In genomic region chr6:31474871-31475286, GRCh38 we compare ENCODE assay signal across 12 cellular contexts. TPM values are rescaled to one million over a fixed set of nuclear protein-coding genes. Genes with fewer than 3 reads are reported as not detected.
DNase-seq lines count a peak whose midpoint lies in the region; ATAC-seq and TF ChIP-seq lines count a peak whose summit lies in the region.
"Had no signal": no experiment of that assay in that cellular context is flagged by ENCODE, and none has a peak within 500 bp of the region (broad histone marks: within the 10 kb centered on the region; RNA-seq: fewer than 3 reads in every experiment).

No MANE protein-coding gene starts in this region.

- TF ChIP-seq CTCF in A673 (conservative IDR thresholded peaks at IDR 0.05; ENCODE audit: low read depth, low read length) (peak; percentile 50; the same call in 1 of the 2 replicates), GM12864 (IDR thresholded peaks at IDR 0.05; ENCODE audit: low read depth, low read length, missing control alignments) (peak; percentile 75), SU-DHL-6 (IDR thresholded peaks at IDR 0.05; ENCODE audit: insufficient read depth, low read length, poor library complexity, severe bottlenecking) (peak; percentile 16), foreskin keratinocyte (conservative IDR thresholded peaks at IDR 0.05) (no peak)

- no peaks in the 10 kb centered on the region for H3K79me2 ChIP-seq in SU-DHL-6 (ENCODE audit: insufficient read depth, low read length)

- DNase-seq in A673 (ENCODE audit: low spot score), result peak; percentile 34
- DNase-seq in GM12864 (ENCODE audit: low read depth), result no peak
- no peak for DNase-seq in foreskin keratinocyte
- DNase-seq in hepatic stellate cell (ENCODE audit: low spot score), result no peak
- DNase-seq in DMS79 (lab: John Stamatoyannopoulos, UW), result no peak
- DNase-seq in substantia nigra (lab: John Stamatoyannopoulos, UW), result no peak
- DNase-seq: activated T-cell treated with anti-CD3 and anti-CD28 coated beads, Interleukin-2, amount 50 U/mL, for 24 hours; NCI-H146; SHP77 treated with DMSO at 0.1 percent for 48 hours; testis had no signal

- CTCF ChIA-PET in A673 (lab: Charles Lee), result no interaction called here

- H3K9me3 ChIP-seq in A673 (ENCODE audit: low read depth, low read length, poor library complexity, severe bottlenecking) (no peaks in the 10 kb centered on the region), SU-DHL-6 (ENCODE audit: insufficient read depth, low read length) (no peaks in the 10 kb centered on the region)
- H3K9me3 ChIP-seq: testis had no signal

- no peak overlapping the region for H3K9ac ChIP-seq in SU-DHL-6 (ENCODE audit: low read length)

- BruUV-seq in A673 (replicated peaks; lab: Mats Ljungman, UMichigan), result no TSS peak

- no peaks in the 10 kb centered on the region for H4K20me1 ChIP-seq in SU-DHL-6 (ENCODE audit: low read depth, low read length)

- intact Hi-C loops in A673 (cut with micrococcal nuclease; ENCODE audit: unreplicated experiment), result no loop called here

- POLR2A ChIA-PET in A673 (lab: Charles Lee; ENCODE audit: low non-redundant PET), result interaction anchor here (0.6 kb wide), 1 partner anchor 72 kb away, joined by 15 read pairs; the partner anchor contains the start of gene NFKBIL1

- no peak overlapping the region for H3K27ac ChIP-seq in A673 (ENCODE audit: low read depth, low read length, poor library complexity, severe bottlenecking)
- no peak overlapping the region for H3K27ac ChIP-seq in SU-DHL-6 (ENCODE audit: low read depth, low read length)
- no peak overlapping the region for H3K27ac ChIP-seq in foreskin keratinocyte
- H3K27ac ChIP-seq in substantia nigra (ENCODE audit: low read depth, low read length, poor library complexity, severe bottlenecking), result no peak overlapping the region
- H3K27ac ChIP-seq: testis had no signal

- no peak overlapping the region for H3K4me3 ChIP-seq in A673 (ENCODE audit: low read depth, low read length, poor library complexity, severe bottlenecking)
- no peak overlapping the region for H3K4me3 ChIP-seq in GM12864 (ENCODE audit: low read depth, low read length)
- no peak overlapping the region for H3K4me3 ChIP-seq in SU-DHL-6 (ENCODE audit: insufficient read depth, low read length, poor library complexity, severe bottlenecking)
- H3K4me3 ChIP-seq: testis had no signal

- ATAC-seq in foreskin keratinocyte (peak; percentile 5), HG03045 (IDR thresholded peaks at IDR 0.05; ENCODE audit: unreplicated experiment) (no peak)

- H3K36me3 ChIP-seq in A673 (ENCODE audit: insufficient read depth, low read length, poor library complexity, severe bottlenecking), result no peaks in the 10 kb centered on the region
- no peaks in the 10 kb centered on the region for H3K36me3 ChIP-seq in SU-DHL-6 (ENCODE audit: low read length)

- H2AFZ ChIP-seq in SU-DHL-6 (ENCODE audit: low read depth, low read length, severe bottlenecking), result no peak overlapping the region

- peaks cover 4% of the 10 kb centered on the region for H3K4me1 ChIP-seq in A673 (ENCODE audit: insufficient read depth, low read length, poor library complexity, severe bottlenecking)
- no peaks in the 10 kb centered on the region for H3K4me1 ChIP-seq in foreskin keratinocyte
- H3K4me1 ChIP-seq: testis had no signal

- no peaks in the 10 kb centered on the region for H3F3A ChIP-seq in SU-DHL-6 (ENCODE audit: insufficient read depth)

- no peaks in the 10 kb centered on the region for H3K27me3 ChIP-seq in A673 (replicated peaks; ENCODE audit: insufficient read depth, low read depth, low read length, poor library complexity)
- no peaks in the 10 kb centered on the region for H3K27me3 ChIP-seq in SU-DHL-6 (ENCODE audit: low read length)
- H3K27me3 ChIP-seq in foreskin keratinocyte, result peaks cover 24% of the 10 kb centered on the region
- H3K27me3 ChIP-seq: testis had no signal

- no peaks in the 10 kb centered on the region for H3K9me2 ChIP-seq in SU-DHL-6 (replicated peaks; ENCODE audit: insufficient read depth, low read length)

- no peak overlapping the region for H3K4me2 ChIP-seq in SU-DHL-6 (ENCODE audit: low read depth, low read length, poor library complexity, severe bottlenecking)

RNA-seq across cellular contexts. Expression of gene MICB, which starts 23.1 kb away (rescaled TPM):
- total RNA-seq in A673 (2021) (11.1 and 12.7 TPM in 2 replicates), foreskin keratinocyte (26.1 and 37.6 TPM in 2 replicates)
- polyA plus RNA-seq in foreskin keratinocyte, result 15.6 and 27.8 TPM in 2 replicates

RNA-seq across cellular contexts. Expression of gene MCCD1, which starts 53.9 kb away (rescaled TPM):
- total RNA-seq in A673 (2021), result not detected in 2 replicates
- not detected in 2 replicates for total RNA-seq in foreskin keratinocyte
- polyA plus RNA-seq in foreskin keratinocyte, result not detected in 2 replicates
- total RNA-seq: testis had no signal
